10 cellular contexts compared by ENCODE assay signal in genomic region chr15:88627463-88627862, GRCh38. TPM values are rescaled to one million over a fixed set of nuclear protein-coding genes. Genes with fewer than 3 reads are reported as not detected.
DNase-seq lines count a peak whose midpoint lies in the region; ATAC-seq and TF ChIP-seq lines count a peak whose summit lies in the region.
"Had no signal": no experiment of that assay in that cellular context is flagged by ENCODE, and none has a peak within 500 bp of the region (broad histone marks: within the 10 kb centered on the region; RNA-seq: fewer than 3 reads in every experiment).

No MANE protein-coding gene starts in this region.

- no peak overlapping the region for H2BK12ac ChIP-seq in trophoblast cell (ENCODE audit: low read length)

- H3K14ac ChIP-seq in trophoblast cell (ENCODE audit: low read length), result no peak overlapping the region

- no peak overlapping the region for H2BK5ac ChIP-seq in trophoblast cell (ENCODE audit: low read depth, low read length, poor library complexity)

- H3K4me3 ChIP-seq in OCI-LY1 (ENCODE audit: low read depth, low read length, poor library complexity, severe bottlenecking), result no peak overlapping the region
- no peak overlapping the region for H3K4me3 ChIP-seq in trophoblast cell (ENCODE audit: low read depth, low read length)
- no peak overlapping the region for H3K4me3 ChIP-seq in Karpas-422 (ENCODE audit: low read length)

- no peak overlapping the region for H3K9ac ChIP-seq in OCI-LY1 (ENCODE audit: low read length)
- no peak overlapping the region for H3K9ac ChIP-seq in trophoblast cell (ENCODE audit: low read length)
- no peak overlapping the region for H3K9ac ChIP-seq in Karpas-422 (ENCODE audit: low read length)

- H3K9me2 ChIP-seq in OCI-LY1 (ENCODE audit: low read depth, low read length) (no peaks in the 10 kb centered on the region), Karpas-422 (replicated peaks; ENCODE audit: insufficient read depth, low read length) (no peaks in the 10 kb centered on the region)

- H4K20me1 ChIP-seq in OCI-LY1 (ENCODE audit: insufficient read depth, low read length), result no peaks in the 10 kb centered on the region
- peaks cover 48% of the 10 kb centered on the region for H4K20me1 ChIP-seq in Karpas-422 (ENCODE audit: insufficient read depth, low read depth, low read length)

- no peak overlapping the region for H2AK5ac ChIP-seq in trophoblast cell (ENCODE audit: low read length)

- H2AFZ ChIP-seq in OCI-LY1 (ENCODE audit: low read length) (no peak overlapping the region), trophoblast cell (ENCODE audit: insufficient read depth, low read length, poor library complexity) (no peak overlapping the region), Karpas-422 (ENCODE audit: low read length) (no peak overlapping the region)

- no peak overlapping the region; the same call in 1 of the 2 replicates for H3K4me2 ChIP-seq in OCI-LY1 (ENCODE audit: low read length)
- H3K4me2 ChIP-seq in trophoblast cell (ENCODE audit: low read length), result no peak overlapping the region
- H3K4me2 ChIP-seq in Karpas-422 (ENCODE audit: low read depth, low read length, poor library complexity, severe bottlenecking), result no peak overlapping the region

- peaks cover 2% of the 10 kb centered on the region for H3K79me1 ChIP-seq in trophoblast cell (ENCODE audit: low read length)

- no peak overlapping the region for H3K23ac ChIP-seq in trophoblast cell (ENCODE audit: low read length)

- peak; percentile 68 for DNase-seq in activated effector memory CD4-positive, alpha-beta T cell treated with Interleukin-2 at 50 U/mL for 16 hours
- no peak for DNase-seq in trophoblast cell
- no peak for DNase-seq in medulla oblongata (ENCODE audit: extremely low spot score)
- DNase-seq in Kasumi-1 (lab: John Stamatoyannopoulos, UW), result no peak
- no peak for DNase-seq in occipital lobe (lab: John Stamatoyannopoulos, UW)
- DNase-seq in Karpas-422, result no peak
- DNase-seq: hypothalamus, NCI-H2081 treated with DMSO at 0.1 percent for 48 hours had no signal

- no peak overlapping the region for H4K12ac ChIP-seq in trophoblast cell (ENCODE audit: low read depth, low read length)

- no peak overlapping the region for H2BK120ac ChIP-seq in trophoblast cell (ENCODE audit: insufficient read depth, low read length, poor library complexity)

- no peak overlapping the region for H4K8ac ChIP-seq in trophoblast cell (ENCODE audit: low read depth, low read length)

- H3K18ac ChIP-seq in trophoblast cell (ENCODE audit: low read length), result no peak overlapping the region

- peak overlapping the region; percentile 51 for H3K4ac ChIP-seq in trophoblast cell (ENCODE audit: low read depth, low read length)

- peak; percentile 39 for ATAC-seq in GM19395 (IDR thresholded peaks at IDR 0.05; ENCODE audit: unreplicated experiment)

- no peaks in the 10 kb centered on the region for H3K9me3 ChIP-seq in OCI-LY1 (ENCODE audit: low read length)
- peaks cover 2% of the 10 kb centered on the region for H3K9me3 ChIP-seq in trophoblast cell (ENCODE audit: insufficient read depth, low read depth, low read length)
- H3K9me3 ChIP-seq in Karpas-422 (ENCODE audit: low read length), result no peaks in the 10 kb centered on the region

- no CpG with 5 or more reads among the region's 1 CpG for WGBS in trophoblast cell (ENCODE audit: extremely low coverage, insufficient coverage, insufficient read length)

- H4K91ac ChIP-seq in trophoblast cell (ENCODE audit: low read depth, low read length), result no peak overlapping the region

- H3K79me2 ChIP-seq in OCI-LY1 (ENCODE audit: insufficient read depth, low read length) (peaks cover 32% of the 10 kb centered on the region), trophoblast cell (ENCODE audit: control insufficient read depth, insufficient read depth, low read length, poor library complexity) (peaks cover 22% of the 10 kb centered on the region), Karpas-422 (ENCODE audit: low read length) (peaks cover 69% of the 10 kb centered on the region)

- H3K27me3 ChIP-seq in OCI-LY1 (ENCODE audit: insufficient read depth, low read length) (no peaks in the 10 kb centered on the region), trophoblast cell (ENCODE audit: insufficient read depth, low read length) (no peaks in the 10 kb centered on the region), Karpas-422 (ENCODE audit: low read length) (no peaks in the 10 kb centered on the region)

- H3K36me3 ChIP-seq in OCI-LY1 (ENCODE audit: insufficient read depth, low read length) (peaks cover 74% of the 10 kb centered on the region), trophoblast cell (ENCODE audit: control insufficient read depth in 1 of 2, insufficient read depth in 2 of 2, low read length in 2 of 2) (peaks cover 64 to 78% of the 10 kb centered on the region in 2 experiments), Karpas-422 (ENCODE audit: insufficient read depth, low read length) (peaks cover 40% of the 10 kb centered on the region)

- no peaks in the 10 kb centered on the region for H3F3A ChIP-seq in OCI-LY1 (ENCODE audit: insufficient read depth, low read length)

- H3K4me1 ChIP-seq in OCI-LY1 (ENCODE audit: insufficient read depth, low read length, severe bottlenecking) (peaks cover 47% of the 10 kb centered on the region), trophoblast cell (ENCODE audit: control insufficient read depth in 1 of 2, insufficient read depth in 2 of 2, low read length in 2 of 2) (peaks cover 11 to 14% of the 10 kb centered on the region in 2 experiments), Karpas-422 (ENCODE audit: low read length) (peaks cover 37% of the 10 kb centered on the region)

- H3K27ac ChIP-seq in OCI-LY1 (ENCODE audit: low read depth, low read length, poor library complexity, severe bottlenecking) (peak overlapping the region; percentile 21), trophoblast cell (ENCODE audit: low read depth, low read length) (no peak overlapping the region), Karpas-422 (ENCODE audit: low read length) (no peak overlapping the region)

- TF ChIP-seq CTCF in OCI-LY1 (IDR thresholded peaks at IDR 0.05; ENCODE audit: low read length), result no peak

RNA-seq across cellular contexts. Expression of gene AEN, which starts 6.3 kb away (rescaled TPM):
- polyA plus RNA-seq in trophoblast cell (2013), result 53.2 and 56.0 TPM in 2 replicates
- 4.2 TPM for total RNA-seq in occipital lobe
- 18.1 and 36.3 TPM in 2 replicates for total RNA-seq in Karpas-422 (2014; rRNA removed; shearing (Covaris generic); ENCODE audit: low replicate concordance)

RNA-seq across cellular contexts. Expression of gene ISG20, which starts 11.4 kb away (rescaled TPM):
- polyA plus RNA-seq in trophoblast cell (2013), result 5.7 and 6.2 TPM in 2 replicates
- total RNA-seq in occipital lobe, result not detected
- total RNA-seq in Karpas-422 (2014; rRNA removed; shearing (Covaris generic); ENCODE audit: low replicate concordance), result 112 and 259 TPM in 2 replicates

Comparison
In these comparisons a context has a peak if more than half of its experiments do, and no peak if none do; other contexts are left out.
1. RNA of gene ISG20, which starts 11.4 kb away (total RNA-seq): 112 to 259 TPM in Karpas-422; not detected in occipital lobe (single experiment); every median in the first group is over 10 times any median in the second.